Comparison of ENCODE assay signal across 8 cellular contexts in the genomic region with DNA sequence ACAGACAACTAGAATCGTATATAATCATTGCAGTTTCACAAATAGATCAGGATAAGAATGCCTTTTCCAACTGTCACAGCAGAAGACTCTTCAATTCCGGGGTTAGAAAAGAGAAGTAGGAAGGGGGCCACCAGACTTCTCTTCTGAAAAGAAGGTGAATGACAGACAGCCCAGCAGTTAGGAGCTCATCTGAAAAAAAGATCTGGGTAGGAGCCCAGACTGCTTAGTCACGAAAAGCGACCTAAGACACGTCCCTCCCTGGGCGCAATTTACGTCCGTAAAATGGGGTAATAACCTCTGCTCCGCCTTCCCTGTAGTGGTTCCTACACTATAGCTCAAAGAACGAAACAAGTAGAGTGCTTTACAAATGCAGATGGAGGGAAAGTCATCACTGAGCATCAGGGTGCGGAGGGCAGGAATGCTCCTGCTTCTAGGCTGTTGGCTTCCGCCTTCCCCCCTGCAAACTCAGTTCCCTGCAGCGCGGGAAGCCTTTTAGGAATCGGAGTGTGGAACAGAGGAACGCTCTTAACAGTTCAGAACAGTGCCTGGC. TPM values are rescaled to one million over a fixed set of nuclear protein-coding genes. Genes with fewer than 3 reads are reported as not detected.
A peak's percentile ranks its signal among the peaks of the same experiment; 100 is the strongest.
DNase-seq lines count a peak whose midpoint lies in the region; ATAC-seq and TF ChIP-seq lines count a peak whose summit lies in the region.

No MANE protein-coding gene starts in this region.

- peaks cover 5 to 15% (median 12%) of the 10 kb centered on the region in 5 donors for H3K36me3 ChIP-seq in subcutaneous abdominal adipose tissue (ENCODE audit: control insufficient read depth in 5 of 5, insufficient read depth in 5 of 5, low read length in 5 of 5)

- H3K27ac Mint-ChIP-seq in WTC11, result peak overlapping the region; percentile 100
- peak overlapping the region; percentile 98 for H3K27ac Mint-ChIP-seq in effector memory CD8-positive, alpha-beta T cell

- peaks cover 49% of the 10 kb centered on the region for H3K36me3 Mint-ChIP-seq in WTC11
- peaks cover 34% of the 10 kb centered on the region for H3K36me3 Mint-ChIP-seq in effector memory CD8-positive, alpha-beta T cell (ENCODE audit: insufficient read depth)

- peak overlapping the region; percentile 93 to 100 (median 98) for H3K4me3 ChIP-seq in subcutaneous abdominal adipose tissue (ENCODE audit: low read depth in 1 of 5, low read length in 5 of 5)

- no peak for TF ChIP-seq CTCF in WTC11 (IDR thresholded peaks at IDR 0.05)

- POLR2A ChIA-PET in WTC11 (lab: Charles Lee), result interaction anchor here (0.7 to 1.9 kb wide), 11 partner anchors 17 to 348 kb away, joined by 3 to 16 read pairs (median 3); a partner anchor contains a TSS

- no peaks in the 10 kb centered on the region for H3K27me3 Mint-ChIP-seq in WTC11 (ENCODE audit: low read depth)
- H3K27me3 Mint-ChIP-seq in effector memory CD8-positive, alpha-beta T cell, result no peaks in the 10 kb centered on the region

- peak overlapping the region in 4 of 5 donors; percentile 44 to 93 (median 80) for H3K9ac ChIP-seq in subcutaneous abdominal adipose tissue (ENCODE audit: low read length in 5 of 5)

- H3K9me3 ChIP-seq in subcutaneous abdominal adipose tissue (ENCODE audit: control insufficient read depth in 5 of 5, low read length in 5 of 5), result no peaks in the 10 kb centered on the region

- peak overlapping the region; percentile 100 for H3K4me3 Mint-ChIP-seq in WTC11
- peak overlapping the region; percentile 98 to 100 for H3K4me3 Mint-ChIP-seq in effector memory CD8-positive, alpha-beta T cell

- H3K4me1 Mint-ChIP-seq in WTC11, result peaks cover 23% of the 10 kb centered on the region
- peaks cover 26 to 27% of the 10 kb centered on the region in 2 donors for H3K4me1 Mint-ChIP-seq in effector memory CD8-positive, alpha-beta T cell (ENCODE audit: low read depth in 2 of 2)

- ATAC-seq in GM18498 (IDR thresholded peaks at IDR 0.05; ENCODE audit: unreplicated experiment) (peak; percentile 39), HG02884 (IDR thresholded peaks at IDR 0.05; ENCODE audit: unreplicated experiment) (peak; percentile 36), WTC11 (peak; percentile 78)
- peak; percentile 60 for ATAC-seq in effector memory CD8-positive, alpha-beta T cell (replicated peaks)

- H3K9me3 Mint-ChIP-seq in WTC11, result no peaks in the 10 kb centered on the region
- H3K9me3 Mint-ChIP-seq in effector memory CD8-positive, alpha-beta T cell, result no peaks in the 10 kb centered on the region

- peak; percentile 13 for DNase-seq in 8988T
- peak; percentile 18 for DNase-seq in NCI-H2081 treated with DMSO at 0.1 percent for 48 hours (lab: John Stamatoyannopoulos, UW)
- peak; percentile 51 for DNase-seq in WTC11 (ENCODE audit: low spot score)
- peak; percentile 49 to 62 (median 50) for DNase-seq in effector memory CD8-positive, alpha-beta T cell
- peak; percentile 30 for DNase-seq in myocyte (ENCODE audit: low read depth)

- peak overlapping the region; percentile 74 for H3K27ac ChIP-seq in subcutaneous abdominal adipose tissue (ENCODE audit: low read depth, low read length)

- H3K4me1 ChIP-seq in subcutaneous abdominal adipose tissue (ENCODE audit: control insufficient read depth in 5 of 5, insufficient read depth in 5 of 5, low read length in 5 of 5), result peaks cover 4 to 22% (median 20%) of the 10 kb centered on the region in 5 donors

- CTCF ChIA-PET in WTC11 (lab: Charles Lee), result interaction anchor here (0.8 to 1.6 kb wide), 5 partner anchors 21 to 283 kb away, joined by 3 to 13 read pairs (median 4); no protein-coding TSS in a partner anchor

- H3K27me3 ChIP-seq in subcutaneous abdominal adipose tissue (ENCODE audit: control insufficient read depth in 5 of 5, insufficient read depth in 4 of 5, low read length in 5 of 5), result no peaks in the 10 kb centered on the region

TF ChIP-seq in WTC11, 78 proteins besides CTCF, POLR2A, EP300 and RAD21:
- TF ChIP-seq ZNF423 (CRISPR knock-in tag; IDR thresholded peaks at IDR 0.05) (no peak), PRRX2 (CRISPR knock-in tag; IDR thresholded peaks at IDR 0.05) (no peak), SMAD4 (CRISPR knock-in tag; IDR thresholded peaks at IDR 0.05) (no peak), TEAD1 (CRISPR knock-in tag; IDR thresholded peaks at IDR 0.05) (peak; percentile 16; the same call in 1 of the 2 replicates)
- TF ChIP-seq, protein P1, sequence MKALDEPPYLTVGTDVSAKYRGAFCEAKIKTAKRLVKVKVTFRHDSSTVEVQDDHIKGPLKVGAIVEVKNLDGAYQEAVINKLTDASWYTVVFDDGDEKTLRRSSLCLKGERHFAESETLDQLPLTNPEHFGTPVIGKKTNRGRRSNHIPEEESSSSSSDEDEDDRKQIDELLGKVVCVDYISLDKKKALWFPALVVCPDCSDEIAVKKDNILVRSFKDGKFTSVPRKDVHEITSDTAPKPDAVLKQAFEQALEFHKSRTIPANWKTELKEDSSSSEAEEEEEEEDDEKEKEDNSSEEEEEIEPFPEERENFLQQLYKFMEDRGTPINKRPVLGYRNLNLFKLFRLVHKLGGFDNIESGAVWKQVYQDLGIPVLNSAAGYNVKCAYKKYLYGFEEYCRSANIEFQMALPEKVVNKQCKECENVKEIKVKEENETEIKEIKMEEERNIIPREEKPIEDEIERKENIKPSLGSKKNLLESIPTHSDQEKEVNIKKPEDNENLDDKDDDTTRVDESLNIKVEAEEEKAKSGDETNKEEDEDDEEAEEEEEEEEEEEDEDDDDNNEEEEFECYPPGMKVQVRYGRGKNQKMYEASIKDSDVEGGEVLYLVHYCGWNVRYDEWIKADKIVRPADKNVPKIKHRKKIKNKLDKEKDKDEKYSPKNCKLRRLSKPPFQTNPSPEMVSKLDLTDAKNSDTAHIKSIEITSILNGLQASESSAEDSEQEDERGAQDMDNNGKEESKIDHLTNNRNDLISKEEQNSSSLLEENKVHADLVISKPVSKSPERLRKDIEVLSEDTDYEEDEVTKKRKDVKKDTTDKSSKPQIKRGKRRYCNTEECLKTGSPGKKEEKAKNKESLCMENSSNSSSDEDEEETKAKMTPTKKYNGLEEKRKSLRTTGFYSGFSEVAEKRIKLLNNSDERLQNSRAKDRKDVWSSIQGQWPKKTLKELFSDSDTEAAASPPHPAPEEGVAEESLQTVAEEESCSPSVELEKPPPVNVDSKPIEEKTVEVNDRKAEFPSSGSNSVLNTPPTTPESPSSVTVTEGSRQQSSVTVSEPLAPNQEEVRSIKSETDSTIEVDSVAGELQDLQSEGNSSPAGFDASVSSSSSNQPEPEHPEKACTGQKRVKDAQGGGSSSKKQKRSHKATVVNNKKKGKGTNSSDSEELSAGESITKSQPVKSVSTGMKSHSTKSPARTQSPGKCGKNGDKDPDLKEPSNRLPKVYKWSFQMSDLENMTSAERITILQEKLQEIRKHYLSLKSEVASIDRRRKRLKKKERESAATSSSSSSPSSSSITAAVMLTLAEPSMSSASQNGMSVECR (CRISPR knock-in tag; IDR thresholded peaks at IDR 0.05; ENCODE audit: borderline replicate concordance), result peak; percentile 63; the same call in 1 of the 2 replicates
TF ChIP-seq in WTC11: peak in this region for 2.

RNA-seq across cellular contexts. Expression of a gene that starts 0.6 kb away (rescaled TPM):
- 33.6 to 45.2 TPM (median 34.0 TPM) in 3 replicates for total RNA-seq in WTC11 (2021)
- total RNA-seq in myocyte, result 0.11 and 0.42 TPM in 2 replicates
- 0.14 TPM for polyA plus RNA-seq in myocyte (2012)

RNA-seq across cellular contexts. Expression of a gene that starts 0.8 kb away (rescaled TPM):
- total RNA-seq in WTC11 (2021), result 59.6 to 62.4 TPM (median 59.7 TPM) in 3 replicates
- total RNA-seq in myocyte, result 11.2 TPM in 2 replicates
- 14.3 TPM for polyA plus RNA-seq in myocyte (2012)

RNA-seq across cellular contexts. Expression of a gene that starts 37.6 kb away (rescaled TPM):
- total RNA-seq in WTC11 (2021) (12.8 to 22.6 TPM (median 14.9 TPM) in 3 replicates), myocyte (29.9 and 37.4 TPM in 2 replicates)
- polyA plus RNA-seq in myocyte (2012), result 30.3 TPM

Comparison
In these comparisons a context has a peak if more than half of its experiments do, and no peak if none do; other contexts are left out.
1. Peak in every context shown above with its lines: DNase-seq, ATAC-seq, H3K4me3 ChIP-seq and H3K27ac ChIP-seq.
2. RNA of a gene that starts 0.6 kb away (total RNA-seq): 33.6 to 45.2 TPM in WTC11; 0.11 to 0.42 TPM in myocyte; every median in the first group is over 10 times any median in the second.